In the genomic region with DNA sequence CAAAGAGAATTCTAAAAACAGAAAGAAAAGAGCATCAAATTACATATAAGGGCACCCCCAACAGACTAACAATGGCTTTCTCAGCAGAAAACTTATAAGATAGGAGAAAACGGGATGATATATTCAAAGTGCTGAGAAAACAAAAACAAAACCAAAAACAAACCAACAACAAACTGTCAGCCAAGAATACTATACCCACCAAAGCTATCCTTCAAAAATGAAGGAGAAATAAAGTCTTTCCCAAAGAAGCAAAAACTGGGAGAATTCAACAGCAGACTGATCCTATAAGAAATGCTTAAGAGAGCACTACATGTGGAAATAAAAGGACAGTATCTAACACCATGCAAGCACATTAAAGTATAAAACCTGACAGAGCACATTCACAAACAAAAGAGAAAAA, we compare ENCODE assay signal across 22 cellular contexts.
"Had no signal": no experiment of that assay in that cellular context is flagged by ENCODE, and none has a peak within 500 bp of the region (broad histone marks: within the 10 kb centered on the region; RNA-seq: fewer than 3 reads in every experiment).

No MANE protein-coding gene starts in this region.

- DNase-seq: IMR-90, Kasumi-1, MM.1S, NCI-H1092 treated with DMSO at 0.1 percent for 48 hours, NCI-H1436, NCI-H187, NCI-H2029, NCI-H2081 treated with DMSO at 0.1 percent for 48 hours, NCI-H2171, NCI-H226, NCI-H446, NCI-H510A, NCI-H524 treated with DMSO at 0.1 percent for 48 hours, NCI-H69, NCI-H774, Right ventricle myocardium superior, RPMI8226, SIG-M5 had no signal

- FAIRE-seq: RCC 7860 had no signal

- H3K4me2 ChIP-seq: KMS-11 had no signal

- H3K27me3 ChIP-seq: SJSA1 had no signal

- H3K4me1 ChIP-seq: SJSA1 had no signal

- H3K36me3 ChIP-seq: SJSA1 had no signal

- H3K9ac ChIP-seq: KMS-11 had no signal

- H3K4me3 ChIP-seq: SJSA1, SK-N-MC had no signal

- H3K27ac ChIP-seq: KMS-11, SJSA1, SK-N-MC had no signal
